In the genomic region with DNA sequence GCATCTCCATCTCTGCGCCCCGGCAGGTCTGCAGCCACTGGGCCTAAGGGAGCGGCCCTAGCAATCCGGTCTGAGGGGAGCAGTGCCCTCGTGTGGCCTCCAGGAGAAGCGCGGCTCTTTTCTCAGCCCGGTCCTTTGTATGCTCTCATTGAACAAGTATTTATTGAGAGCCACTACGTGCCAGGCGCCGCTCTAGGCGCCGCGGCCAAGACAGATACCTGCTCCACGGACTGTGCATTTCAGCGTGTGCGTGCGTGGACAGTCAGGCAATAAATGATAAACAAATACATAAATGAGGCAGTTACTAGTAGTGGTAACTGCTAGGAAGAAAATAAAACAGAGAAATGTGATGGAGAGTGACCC, we compare ENCODE assay signal across 8 cellular contexts. TPM values are rescaled to one million over a fixed set of nuclear protein-coding genes. Genes with fewer than 3 reads are reported as not detected.
A peak's percentile ranks its signal among the peaks of the same experiment; 100 is the strongest.
DNase-seq lines count a peak whose midpoint lies in the region; ATAC-seq and TF ChIP-seq lines count a peak whose summit lies in the region.

No MANE protein-coding gene starts in this region.

- H3K9me3 ChIP-seq in effector memory CD4-positive, alpha-beta T cell (ENCODE audit: control insufficient read depth, low read length) = no peaks in the 10 kb centered on the region

- no peaks in the 10 kb centered on the region for H3K36me3 Mint-ChIP-seq in mesothelial cell of epicardium

- no peaks in the 10 kb centered on the region for H3K27me3 Mint-ChIP-seq in mesothelial cell of epicardium (ENCODE audit: low read depth)

- H3K9me3 Mint-ChIP-seq in mesothelial cell of epicardium = no peaks in the 10 kb centered on the region

- no peak overlapping the region for H3K27ac ChIP-seq in HL-60 (replicated peaks)
- H3K27ac ChIP-seq in effector memory CD4-positive, alpha-beta T cell (ENCODE audit: insufficient read depth, low read length, poor library complexity, severe bottlenecking) = no peak overlapping the region

- peak; percentile 84 for TF ChIP-seq CTCF in HL-60 (IDR thresholded peaks at IDR 0.05; ENCODE audit: insufficient read depth, low read length)
- TF ChIP-seq CTCF in mesothelial cell of epicardium (IDR thresholded peaks at IDR 0.05; ENCODE audit: unreplicated experiment) = peak; percentile 79

- peak; percentile 95 for ATAC-seq in GM21360 (IDR thresholded peaks at IDR 0.05; ENCODE audit: unreplicated experiment)

- H3K36me3 ChIP-seq in effector memory CD4-positive, alpha-beta T cell (ENCODE audit: control insufficient read depth, insufficient read depth, low read length) = no peaks in the 10 kb centered on the region

- peak; percentile 74 for DNase-seq in COR-L47 (lab: John Stamatoyannopoulos, UW)
- DNase-seq in HL-60 (ENCODE audit: low read depth in 1 of 2, low spot score in 1 of 2) = peak; percentile 51 to 82
- peak; percentile 47 for DNase-seq in NCI-H82 treated with DMSO at 0.1 percent for 48 hours (lab: John Stamatoyannopoulos, UW; ENCODE audit: unreplicated experiment)
- DNase-seq in activated CD8-positive, alpha-beta memory T cell treated with anti-CD3 and anti-CD28 coated beads for 1 hour (ENCODE audit: extremely low read depth in 1 of 2, low read depth in 1 of 2) = peak; percentile 43 to 44
- DNase-seq in effector memory CD4-positive, alpha-beta T cell = peak; percentile 43 to 59 (median 54)
- peak; percentile 72 to 86 for DNase-seq in mesothelial cell of epicardium (ENCODE audit: low spot score in 2 of 2, unreplicated experiment in 2 of 2)
- DNase-seq in stimulated activated CD8-positive, alpha-beta memory T cell treated with anti-CD3 and anti-CD28 coated beads, Interleukin-4, amount 100 ng/mL, for 1 hour (ENCODE audit: low read depth in 2 of 2, low spot score in 1 of 2) = peak; percentile 32 to 51

- peak overlapping the region; percentile 99 for H3K27ac Mint-ChIP-seq in mesothelial cell of epicardium

- H3K4me1 Mint-ChIP-seq in mesothelial cell of epicardium = peaks cover 13% of the 10 kb centered on the region

- H3K4me3 ChIP-seq in HL-60 (replicated peaks; ENCODE audit: insufficient read depth, low read length) = no peak overlapping the region
- no peak overlapping the region for H3K4me3 ChIP-seq in effector memory CD4-positive, alpha-beta T cell (ENCODE audit: insufficient read depth, low read depth, low read length, poor library complexity, severe bottlenecking)

- no peaks in the 10 kb centered on the region for H3K27me3 ChIP-seq in HL-60 (ENCODE audit: insufficient read depth, poor library complexity, severe bottlenecking)
- no peaks in the 10 kb centered on the region for H3K27me3 ChIP-seq in effector memory CD4-positive, alpha-beta T cell (replicated peaks; ENCODE audit: control insufficient read depth, insufficient read depth, low read length, poor library complexity, severe bottlenecking)

- peak overlapping the region; percentile 21 for H3K4me3 Mint-ChIP-seq in mesothelial cell of epicardium

- H3K4me1 ChIP-seq in effector memory CD4-positive, alpha-beta T cell (ENCODE audit: control insufficient read depth, insufficient read depth, low read length, poor library complexity, severe bottlenecking) = peaks cover 10% of the 10 kb centered on the region

RNA-seq across cellular contexts. Expression of a gene that starts 2.3 kb away (rescaled TPM):
- 1.8 to 2.5 TPM (median 2.2 TPM) in 3 replicates for total RNA-seq in mesothelial cell of epicardium

RNA-seq across cellular contexts. Expression of a gene that starts 11.3 kb away (rescaled TPM):
- 7.2 to 8.0 TPM (median 8.0 TPM) in 3 replicates for total RNA-seq in mesothelial cell of epicardium

RNA-seq across cellular contexts. Expression of a gene that starts 43.9 kb away (rescaled TPM):
- total RNA-seq in mesothelial cell of epicardium = 121 to 129 TPM (median 128 TPM) in 3 replicates

RNA-seq across cellular contexts. Expression of a gene that starts 54.8 kb away (rescaled TPM):
- total RNA-seq in mesothelial cell of epicardium = 57.2 to 63.0 TPM (median 57.8 TPM) in 3 replicates
